Comparison of ENCODE assay signal across 2 cellular contexts in the genomic region with DNA sequence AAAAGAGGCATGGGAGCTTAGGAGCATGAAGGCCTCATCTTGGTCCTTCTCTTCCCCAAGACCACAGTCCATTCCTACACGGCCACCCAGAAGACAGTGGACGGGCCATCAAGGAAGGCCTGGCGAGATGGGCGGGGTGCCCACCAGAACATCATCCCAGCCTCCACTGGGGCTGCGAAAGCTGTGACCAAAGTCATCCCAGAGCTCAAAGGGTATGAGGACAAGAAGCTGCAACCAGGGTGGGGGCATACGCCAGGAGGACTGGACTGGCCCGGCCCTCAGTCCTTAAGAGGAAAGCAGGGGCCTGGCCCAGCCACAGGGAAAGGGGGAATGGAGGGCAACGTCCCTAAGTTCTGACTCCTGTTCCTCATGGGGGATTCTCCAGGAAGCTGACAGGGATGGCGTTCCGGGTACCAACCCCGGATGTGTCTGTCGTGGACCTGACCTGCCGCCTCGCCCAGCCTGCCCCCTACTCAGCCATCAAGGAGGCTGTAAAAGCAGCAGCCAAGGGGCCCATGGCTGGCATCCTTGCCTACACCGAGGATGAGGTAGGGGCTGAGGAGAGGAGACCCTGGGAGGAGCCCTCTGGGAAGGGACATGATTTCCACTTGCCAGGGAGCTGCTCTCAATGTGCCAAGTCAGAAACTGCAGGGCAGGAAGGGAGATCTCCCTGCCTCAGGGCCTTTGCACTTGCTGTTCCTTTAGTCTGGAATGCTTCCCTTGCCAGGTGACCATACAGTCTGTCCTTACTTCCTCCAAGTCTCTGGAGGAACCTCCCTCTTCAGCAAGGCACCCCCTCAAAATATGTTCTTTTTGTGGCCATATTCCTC.
TF ChIP-seq lines count a peak whose summit lies in the region.

No MANE protein-coding gene starts in this region.

TF ChIP-seq in A549, 52 proteins besides CTCF, POLR2A, EP300 and RAD21:
- TF ChIP-seq, protein P1, sequence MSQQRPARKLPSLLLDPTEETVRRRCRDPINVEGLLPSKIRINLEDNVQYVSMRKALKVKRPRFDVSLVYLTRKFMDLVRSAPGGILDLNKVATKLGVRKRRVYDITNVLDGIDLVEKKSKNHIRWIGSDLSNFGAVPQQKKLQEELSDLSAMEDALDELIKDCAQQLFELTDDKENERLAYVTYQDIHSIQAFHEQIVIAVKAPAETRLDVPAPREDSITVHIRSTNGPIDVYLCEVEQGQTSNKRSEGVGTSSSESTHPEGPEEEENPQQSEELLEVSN (IDR thresholded peaks at IDR 0.05; ENCODE audit: borderline replicate concordance, low read depth): no peak
- TF ChIP-seq NPAS2 (CRISPR knock-in tag; IDR thresholded peaks at IDR 0.05; ENCODE audit: borderline replicate concordance) (no peak), BHLHE40 (IDR thresholded peaks at IDR 0.05; ENCODE audit: low read depth, low read length) (no peak), MYC (IDR thresholded peaks at IDR 0.05; ENCODE audit: borderline replicate concordance, low read length) (no peak), JUN (IDR thresholded peaks at IDR 0.05) (no peak), SMC3 (IDR thresholded peaks at IDR 0.05) (no peak), RNF2 (IDR thresholded peaks at IDR 0.05; ENCODE audit: borderline replicate concordance, low read depth) (no peak), GATA3 (IDR thresholded peaks at IDR 0.05; ENCODE audit: borderline replicate concordance) (no peak), CEBPB (IDR thresholded peaks at IDR 0.05) (no peak), TFCP2L1 (CRISPR knock-in tag; IDR thresholded peaks at IDR 0.05) (no peak), TP53 (CRISPR knock-in tag; IDR thresholded peaks at IDR 0.05) (no peak), MAFK (IDR thresholded peaks at IDR 0.05; ENCODE audit: partially characterized antibody) (no peak)
- TF ChIP-seq, protein P2, sequence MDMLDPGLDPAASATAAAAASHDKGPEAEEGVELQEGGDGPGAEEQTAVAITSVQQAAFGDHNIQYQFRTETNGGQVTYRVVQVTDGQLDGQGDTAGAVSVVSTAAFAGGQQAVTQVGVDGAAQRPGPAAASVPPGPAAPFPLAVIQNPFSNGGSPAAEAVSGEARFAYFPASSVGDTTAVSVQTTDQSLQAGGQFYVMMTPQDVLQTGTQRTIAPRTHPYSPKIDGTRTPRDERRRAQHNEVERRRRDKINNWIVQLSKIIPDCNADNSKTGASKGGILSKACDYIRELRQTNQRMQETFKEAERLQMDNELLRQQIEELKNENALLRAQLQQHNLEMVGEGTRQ (IDR thresholded peaks at IDR 0.05): no peak
- TF ChIP-seq, protein P3, sequence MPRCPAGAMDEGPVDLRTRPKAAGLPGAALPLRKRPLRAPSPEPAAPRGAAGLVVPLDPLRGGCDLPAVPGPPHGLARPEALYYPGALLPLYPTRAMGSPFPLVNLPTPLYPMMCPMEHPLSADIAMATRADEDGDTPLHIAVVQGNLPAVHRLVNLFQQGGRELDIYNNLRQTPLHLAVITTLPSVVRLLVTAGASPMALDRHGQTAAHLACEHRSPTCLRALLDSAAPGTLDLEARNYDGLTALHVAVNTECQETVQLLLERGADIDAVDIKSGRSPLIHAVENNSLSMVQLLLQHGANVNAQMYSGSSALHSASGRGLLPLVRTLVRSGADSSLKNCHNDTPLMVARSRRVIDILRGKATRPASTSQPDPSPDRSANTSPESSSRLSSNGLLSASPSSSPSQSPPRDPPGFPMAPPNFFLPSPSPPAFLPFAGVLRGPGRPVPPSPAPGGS (IDR thresholded peaks at IDR 0.05): no peak
- TF ChIP-seq, protein P4, sequence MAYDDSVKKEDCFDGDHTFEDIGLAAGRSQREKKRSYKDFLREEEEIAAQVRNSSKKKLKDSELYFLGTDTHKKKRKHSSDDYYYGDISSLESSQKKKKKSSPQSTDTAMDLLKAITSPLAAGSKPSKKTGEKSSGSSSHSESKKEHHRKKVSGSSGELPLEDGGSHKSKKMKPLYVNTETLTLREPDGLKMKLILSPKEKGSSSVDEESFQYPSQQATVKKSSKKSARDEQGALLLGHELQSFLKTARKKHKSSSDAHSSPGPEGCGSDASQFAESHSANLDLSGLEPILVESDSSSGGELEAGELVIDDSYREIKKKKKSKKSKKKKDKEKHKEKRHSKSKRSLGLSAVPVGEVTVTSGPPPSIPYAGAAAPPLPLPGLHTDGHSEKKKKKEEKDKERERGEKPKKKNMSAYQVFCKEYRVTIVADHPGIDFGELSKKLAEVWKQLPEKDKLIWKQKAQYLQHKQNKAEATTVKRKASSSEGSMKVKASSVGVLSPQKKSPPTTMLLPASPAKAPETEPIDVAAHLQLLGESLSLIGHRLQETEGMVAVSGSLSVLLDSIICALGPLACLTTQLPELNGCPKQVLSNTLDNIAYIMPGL (CRISPR knock-in tag; IDR thresholded peaks at IDR 0.05; ENCODE audit: borderline replicate concordance): no peak

TF ChIP-seq in HEK293T, 16 proteins besides CTCF, POLR2A, EP300 and RAD21:
- TF ChIP-seq FOXK2 (IDR thresholded peaks at IDR 0.05) (no peak), ELF4 (IDR thresholded peaks at IDR 0.05) (no peak), LEF1 (IDR thresholded peaks at IDR 0.05; ENCODE audit: borderline replicate concordance) (no peak), CTBP1 (IDR thresholded peaks at IDR 0.05; ENCODE audit: borderline replicate concordance) (no peak), NFRKB (IDR thresholded peaks at IDR 0.05) (no peak), SP1 (IDR thresholded peaks at IDR 0.05) (no peak), ZNF384 (IDR thresholded peaks at IDR 0.05) (no peak), SUZ12 (IDR thresholded peaks at IDR 0.05) (no peak), TARDBP (IDR thresholded peaks at IDR 0.05) (no peak)
